8 cellular contexts compared by ENCODE assay signal in the genomic region with DNA sequence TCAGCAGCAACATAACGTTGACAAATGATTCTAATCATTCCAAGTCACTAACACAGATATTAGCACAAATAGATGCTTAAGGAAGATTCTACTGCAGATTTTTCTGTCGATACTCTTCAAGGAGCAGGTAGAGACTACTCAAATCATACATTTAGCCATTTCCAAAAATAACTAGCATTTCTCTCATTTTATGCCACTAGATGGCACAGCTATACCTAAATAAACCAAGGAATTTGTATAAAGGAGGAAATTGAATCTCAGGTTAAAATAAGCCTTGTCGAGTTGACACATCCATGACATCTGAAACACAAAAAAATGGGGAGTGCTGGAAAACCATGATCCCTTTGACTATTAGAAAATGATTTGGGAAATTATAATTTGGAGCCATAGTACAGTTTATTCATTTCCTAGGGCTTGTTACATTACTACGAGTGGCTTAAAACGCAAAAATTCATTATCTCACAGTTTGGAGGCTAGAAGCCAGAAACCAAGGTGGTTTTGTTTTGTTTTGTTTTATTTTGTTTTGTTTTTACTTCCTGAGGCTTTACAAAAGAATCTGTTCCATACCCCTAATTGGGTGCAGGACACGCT. TPM values are rescaled to one million over a fixed set of nuclear protein-coding genes. Genes with fewer than 3 reads are reported as not detected.
DNase-seq lines count a peak whose midpoint lies in the region; TF ChIP-seq lines count a peak whose summit lies in the region.

No MANE protein-coding gene starts in this region.

- no peaks in the 10 kb centered on the region for H3K4me1 ChIP-seq in OCI-LY7 (ENCODE audit: insufficient read depth, low read length, poor library complexity, severe bottlenecking)

- POLR2A ChIA-PET in OCI-LY7 (lab: Charles Lee) = interaction anchor here (0.6 kb wide), 1 partner anchor 66 kb away, joined by 3 read pairs; no protein-coding TSS in a partner anchor

- H3K79me2 ChIP-seq in OCI-LY7 (ENCODE audit: insufficient read depth, low read depth, low read length) = no peaks in the 10 kb centered on the region

- no TSS peak for BruUV-seq in OCI-LY7 (replicated peaks; lab: Mats Ljungman, UMichigan)

- CTCF ChIA-PET in OCI-LY7 (lab: Charles Lee; ENCODE audit: unreplicated experiment) = no interaction called here

- no peak overlapping the region for H3K27ac ChIP-seq in OCI-LY7 (ENCODE audit: low read depth, low read length, poor library complexity, severe bottlenecking)

- H3K27me3 ChIP-seq in MG63 = no peaks in the 10 kb centered on the region

- TF ChIP-seq POLR2A in erythroblast (IDR thresholded peaks at IDR 0.05; ENCODE audit: low read length) = no peak

- peak; percentile 37 for DNase-seq in D341Med (ENCODE audit: low spot score)
- peak; percentile 43 for DNase-seq in HS-5 (ENCODE audit: low read depth)
- peak; percentile 67 for DNase-seq in OCI-LY7 (ENCODE audit: low spot score)
- DNase-seq in erythroblast (lab: John Stamatoyannopoulos, UW) = peak; percentile 27 to 41
- peak; percentile 64 for DNase-seq in pons (ENCODE audit: low spot score)
- no peak for DNase-seq in stimulated activated CD4-positive, alpha-beta T cell treated with anti-CD3 and anti-CD28 coated beads, Interleukin-4, amount 100 ng/mL, for 24 hours
- no peak for DNase-seq in GF-D8 (lab: John Stamatoyannopoulos, UW)
- DNase-seq in MG63 = no peak

- H4K20me1 ChIP-seq in OCI-LY7 (ENCODE audit: insufficient read depth, low read length) = no peaks in the 10 kb centered on the region

- intact Hi-C loops in OCI-LY7 (cut with micrococcal nuclease; ENCODE audit: unreplicated experiment) = loop anchor here (1.0 to 10.0 kb wide), 2 partner anchors 349 to 512 kb away; no protein-coding TSS in a partner anchor

- H3K9me3 ChIP-seq in OCI-LY7 (ENCODE audit: low read length) (no peaks in the 10 kb centered on the region), MG63 (peaks cover 2% of the 10 kb centered on the region; the same call in 1 of the 2 replicates)

- H3K4me2 ChIP-seq in OCI-LY7 (ENCODE audit: low read length) = no peak overlapping the region

- no peaks in the 10 kb centered on the region for H3K9me2 ChIP-seq in OCI-LY7 (ENCODE audit: insufficient read depth, low read length)

- H3K36me3 ChIP-seq in OCI-LY7 (ENCODE audit: insufficient read depth, low read length) (no peaks in the 10 kb centered on the region), MG63 (no peaks in the 10 kb centered on the region)

- no peak overlapping the region for H2AFZ ChIP-seq in OCI-LY7 (ENCODE audit: low read length)

- TF ChIP-seq CTCF in OCI-LY7 (conservative IDR thresholded peaks at IDR 0.05; ENCODE audit: low read length) = peak; percentile 85

- H3K4me3 ChIP-seq in OCI-LY7 (ENCODE audit: low read depth, low read length, poor library complexity, severe bottlenecking) (no peak overlapping the region), MG63 (no peak overlapping the region)

RNA-seq across cellular contexts. Expression of a gene that starts 59.5 kb away (rescaled TPM):
- total RNA-seq in OCI-LY7 (2014; rRNA removed; shearing (Covaris generic)) = not detected in 2 replicates
- total RNA-seq in OCI-LY7 (2022) = not detected in 2 replicates
- not detected in 2 replicates for total RNA-seq in MG63 (2014; rRNA removed; shearing (Covaris generic); ENCODE audit: low replicate concordance)

Comparison
In these comparisons a context has a peak if more than half of its experiments do, and no peak if none do; other contexts are left out.
1. DNase-seq: peak in D341Med (single experiment), HS-5 (single experiment), OCI-LY7 (single experiment), erythroblast (2 of 2) and pons (single experiment); none in stimulated activated CD4-positive, alpha-beta T cell treated with anti-CD3 and anti-CD28 coated beads, Interleukin-4, amount 100 ng/mL, for 24 hours (single experiment), GF-D8 (single experiment) and MG63 (single experiment).